Comparison of ENCODE assay signal across 12 cellular contexts in genomic region chr7:16318989-16319915, GRCh38.
DNase-seq lines count a peak whose midpoint lies in the region; ATAC-seq and TF ChIP-seq lines count a peak whose summit lies in the region.
"Had no signal": no experiment of that assay in that cellular context is flagged by ENCODE, and none has a peak within 500 bp of the region (broad histone marks: within the 10 kb centered on the region; RNA-seq: fewer than 3 reads in every experiment).

No MANE protein-coding gene starts in this region.

- intact Hi-C loops in mucosa of descending colon (cut with DNase I, micrococcal nuclease): no loop called here

- H3K36me3 ChIP-seq in mucosa of descending colon (ENCODE audit: low read depth): no peaks in the 10 kb centered on the region

- no peak overlapping the region for H3K27ac Mint-ChIP-seq in T-helper 2 cell treated with Interferon-gamma antibody and Interleukin-4, amounts not matched to agents 5 μg/mL and 100 μg/mL, for 36 hours

- H3K4me3 Mint-ChIP-seq in T-helper 2 cell treated with Interferon-gamma antibody and Interleukin-4, amounts not matched to agents 5 μg/mL and 100 μg/mL, for 36 hours: no peak overlapping the region

- TF ChIP-seq CTCF in choroid plexus epithelial cell (conservative IDR thresholded peaks at IDR 0.05; ENCODE audit: low read depth, low read length): no peak
- no peak for TF ChIP-seq CTCF in mucosa of descending colon (IDR thresholded peaks at IDR 0.05)

- H3K4me1 Mint-ChIP-seq in T-helper 2 cell treated with Interferon-gamma antibody and Interleukin-4, amounts not matched to agents 5 μg/mL and 100 μg/mL, for 36 hours (ENCODE audit: low read depth): peaks cover 2% of the 10 kb centered on the region

- peak; percentile 60 for ATAC-seq in mucosa of descending colon

- H3K4me3 ChIP-seq in choroid plexus epithelial cell (ENCODE audit: low read depth, low read length): no peak overlapping the region
- no peak overlapping the region for H3K4me3 ChIP-seq in mucosa of descending colon

- no peaks in the 10 kb centered on the region for H3K27me3 Mint-ChIP-seq in T-helper 2 cell treated with Interferon-gamma antibody and Interleukin-4, amounts not matched to agents 5 μg/mL and 100 μg/mL, for 36 hours (ENCODE audit: low read depth)

- H3K9me3 Mint-ChIP-seq in T-helper 2 cell treated with Interferon-gamma antibody and Interleukin-4, amounts not matched to agents 5 μg/mL and 100 μg/mL, for 36 hours: no peaks in the 10 kb centered on the region

- DNase-seq in EH (ENCODE audit: low read depth) (peak; percentile 6), NCI-H82 (lab: John Stamatoyannopoulos, UW) (peak; percentile 76), choroid plexus epithelial cell (ENCODE audit: low read depth) (peak; percentile 49), mucosa of descending colon (no peak), GDM1 (lab: John Stamatoyannopoulos, UW) (no peak), COR-L47 (lab: John Stamatoyannopoulos, UW) (no peak), NCI-H1417 (lab: John Stamatoyannopoulos, UW) (no peak)
- no peak for DNase-seq in T-helper 2 cell treated with Interferon-gamma antibody and Interleukin-4, amounts not matched to agents 5 μg/mL and 100 μg/mL, for 36 hours (ENCODE audit: low spot score)
- DNase-seq: C1 segment of cervical spinal cord; midbrain; stimulated activated CD4-positive, alpha-beta T cell treated with anti-CD3 and anti-CD28 coated beads, Interleukin-2, amount 100 ng/mL, for 48 hours; stimulated activated naive CD4-positive, alpha-beta T cell had no signal

- H3K9me3 ChIP-seq in mucosa of descending colon: no peaks in the 10 kb centered on the region

- no peaks in the 10 kb centered on the region for H3K4me1 ChIP-seq in mucosa of descending colon (ENCODE audit: low read depth)

- H3K36me3 Mint-ChIP-seq in T-helper 2 cell treated with Interferon-gamma antibody and Interleukin-4, amounts not matched to agents 5 μg/mL and 100 μg/mL, for 36 hours (ENCODE audit: low read depth): no peaks in the 10 kb centered on the region

Comparison
In these comparisons a context has a peak if more than half of its experiments do, and no peak if none do; other contexts are left out.
1. DNase-seq: peak in EH (single experiment), NCI-H82 (single experiment) and choroid plexus epithelial cell (single experiment); none in mucosa of descending colon (0 of 3), T-helper 2 cell treated with Interferon-gamma antibody and Interleukin-4, amounts not matched to agents 5 μg/mL and 100 μg/mL, for 36 hours (single experiment), GDM1 (single experiment), COR-L47 (single experiment) and NCI-H1417 (0 of 3).